28 cellular contexts compared by ENCODE assay signal in genomic region chr2:165530-165929, GRCh38.
A peak's percentile ranks its signal among the peaks of the same experiment; 100 is the strongest.
DNase-seq lines count a peak whose midpoint lies in the region; ATAC-seq, FAIRE-seq and TF ChIP-seq lines count a peak whose summit lies in the region.
"Had no signal": no experiment of that assay in that cellular context is flagged by ENCODE, and none has a peak within 500 bp of the region (broad histone marks: within the 10 kb centered on the region; RNA-seq: fewer than 3 reads in every experiment).

No MANE protein-coding gene starts in this region.

- H3K27ac ChIP-seq in body of pancreas (no peak overlapping the region), pancreas (peak overlapping the region in 1 of 4 donors; percentile 6), MM.1S (ENCODE audit: low read length) (no peak overlapping the region), WERI-Rb-1 (no peak overlapping the region)
- H3K27ac ChIP-seq: BLaER1 had no signal

- peaks cover 9% of the 10 kb centered on the region for H3K4me1 ChIP-seq in body of pancreas
- peaks cover 0 to 12% (median 5%) of the 10 kb centered on the region in 3 donors for H3K4me1 ChIP-seq in pancreas
- no peaks in the 10 kb centered on the region for H3K4me1 ChIP-seq in MM.1S (ENCODE audit: low read length)
- H3K4me1 ChIP-seq: BE2C, BLaER1 had no signal

- H3K36me3 ChIP-seq in body of pancreas (replicated peaks in 1 of 2; ENCODE audit: insufficient read depth in 1 of 2, low read depth in 2 of 2) (no peaks in the 10 kb centered on the region), pancreas (no peaks in the 10 kb centered on the region), MM.1S (replicated peaks; ENCODE audit: insufficient read depth, low read length) (no peaks in the 10 kb centered on the region), WERI-Rb-1 (no peaks in the 10 kb centered on the region)
- H3K36me3 ChIP-seq: BE2C, BLaER1 had no signal

- no peaks in the 10 kb centered on the region for H4K20me1 ChIP-seq in MM.1S (ENCODE audit: insufficient read depth, low read length)
- H4K20me1 ChIP-seq: BLaER1 had no signal

- WGBS in body of pancreas, 2 donors, result 10 to 12% methylated on average over 1 of the region's 1 CpG
- 8 to 9% methylated on average over 1 of the region's 1 CpG for WGBS in pancreas, 2 donors

- no peak for TF ChIP-seq POLR2A in body of pancreas (IDR thresholded peaks at IDR 0.05)

- DNase-seq in body of pancreas, result no peak
- no peak for DNase-seq in pancreas
- no peak for DNase-seq in MM.1S
- no peak for DNase-seq in Kasumi-1 (lab: John Stamatoyannopoulos, UW)
- no peak for DNase-seq in WERI-Rb-1
- no peak for DNase-seq in stimulated activated CD4-positive, alpha-beta T cell treated with anti-CD3 and anti-CD28 coated beads, Interleukin-4, amount 100 ng/mL, for 4 hours
- DNase-seq: 8988T; ACHN; BE2C; C1 segment of cervical spinal cord; CD4-positive, alpha-beta memory T cell; CD4-positive, CD25-positive, alpha-beta regulatory T cell; CD8-positive, alpha-beta memory T cell; COR-L47; DMS 273 treated with DMSO at 0.1 percent for 48 hours; DMS153; DMS53; DMS79; DND-41; EL; GDM1 had no signal

- no peak overlapping the region for H3K4me2 ChIP-seq in MM.1S (ENCODE audit: low read depth, low read length)
- H3K4me2 ChIP-seq: BLaER1 had no signal

- no peaks in the 10 kb centered on the region for H3K9me3 ChIP-seq in body of pancreas
- H3K9me3 ChIP-seq in pancreas, result no peaks in the 10 kb centered on the region
- no peaks in the 10 kb centered on the region for H3K9me3 ChIP-seq in MM.1S (replicated peaks; ENCODE audit: insufficient read depth, low read length)
- H3K9me3 ChIP-seq in WERI-Rb-1 (ENCODE audit: severe bottlenecking), result no peaks in the 10 kb centered on the region
- H3K9me3 ChIP-seq: BE2C, BLaER1 had no signal

- H3K27me3 ChIP-seq in body of pancreas (no peaks in the 10 kb centered on the region), pancreas (no peaks in the 10 kb centered on the region), MM.1S (replicated peaks; ENCODE audit: insufficient read depth, low read length) (no peaks in the 10 kb centered on the region), WERI-Rb-1 (ENCODE audit: insufficient read depth, low read depth, severe bottlenecking) (peaks cover 24% of the 10 kb centered on the region)
- H3K27me3 ChIP-seq: BE2C, BLaER1 had no signal

- no peak overlapping the region for H3K4me3 ChIP-seq in body of pancreas
- H3K4me3 ChIP-seq in pancreas, result no peak overlapping the region
- no peak overlapping the region for H3K4me3 ChIP-seq in MM.1S (ENCODE audit: low read length)
- H3K4me3 ChIP-seq in WERI-Rb-1 (ENCODE audit: low read depth, low read length), result no peak overlapping the region
- H3K4me3 ChIP-seq: BLaER1, GM12878 had no signal

- FAIRE-seq in TTC549 (lab: Jason Lieb, UNC) (peak; percentile 19), islet of Langerhans (lab: Jason Lieb, UNC) (peak; percentile 60), pancreas (lab: Jason Lieb, UNC) (peak; percentile 57)
- FAIRE-seq: A204.1, GM12878, GM12892, GM18507 had no signal

- ATAC-seq in body of pancreas (peak; percentile 48), pancreas (peak; percentile 60 to 78 (median 64))
- ATAC-seq: GM12878 had no signal

- no peaks in the 10 kb centered on the region for H3K9me2 ChIP-seq in MM.1S (replicated peaks; ENCODE audit: insufficient read depth, low read length)

- TF ChIP-seq CTCF in body of pancreas (IDR thresholded peaks at IDR 0.05) (no peak), pancreas (IDR thresholded peaks at IDR 0.05) (no peak), MM.1S (IDR thresholded peaks at IDR 0.05; ENCODE audit: low read length) (no peak), WERI-Rb-1 (IDR thresholded peaks at IDR 0.05; ENCODE audit: low read depth, low read length) (no peak)

- H3F3A ChIP-seq in MM.1S (ENCODE audit: insufficient read depth, low read length), result no peaks in the 10 kb centered on the region

- no peaks in the 10 kb centered on the region for H3K79me2 ChIP-seq in MM.1S (ENCODE audit: low read length)

- intact Hi-C loops in body of pancreas (cut with DNase I), result no loop called here
- intact Hi-C loops in pancreas (cut with DNase I), result no loop called here

- H3K9ac ChIP-seq in MM.1S (ENCODE audit: low read length), result no peak overlapping the region
- H3K9ac ChIP-seq: BLaER1 had no signal

- H2AFZ ChIP-seq in MM.1S (ENCODE audit: low read length), result no peak overlapping the region
